In the genomic region with DNA sequence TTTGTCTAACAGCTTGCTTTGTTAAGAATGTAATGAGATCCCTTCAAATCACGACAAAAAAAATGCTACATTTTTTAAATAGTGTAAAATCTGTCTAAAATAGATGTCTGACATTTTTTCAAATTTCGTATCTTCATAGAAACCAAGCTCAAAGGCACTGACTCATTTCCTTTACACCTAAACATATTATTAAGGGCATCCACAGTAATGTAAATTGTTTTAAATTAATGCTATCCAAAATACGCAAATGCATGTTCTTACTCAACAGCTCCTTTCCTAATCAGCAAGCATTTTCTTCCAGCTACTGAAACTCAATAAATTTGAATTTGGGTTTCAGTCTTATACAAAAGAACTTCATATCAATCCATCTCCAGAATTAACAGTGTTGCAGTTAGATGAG, we compare ENCODE assay signal across 15 cellular contexts. TPM values are rescaled to one million over a fixed set of nuclear protein-coding genes. Genes with fewer than 3 reads are reported as not detected.
DNase-seq lines count a peak whose midpoint lies in the region; ATAC-seq and TF ChIP-seq lines count a peak whose summit lies in the region.
"Had no signal": no experiment of that assay in that cellular context is flagged by ENCODE, and none has a peak within 500 bp of the region (broad histone marks: within the 10 kb centered on the region; RNA-seq: fewer than 3 reads in every experiment).

No MANE protein-coding gene starts in this region.

- no peaks in the 10 kb centered on the region for H3K9me3 ChIP-seq in HUES48 (ENCODE audit: control insufficient read depth, insufficient read depth, low read length)
- H3K9me3 ChIP-seq: A549, transverse colon had no signal

- peaks cover 18% of the 10 kb centered on the region for H3K36me3 Mint-ChIP-seq in activated CD8-positive, alpha-beta T cell treated with anti-CD3 and anti-CD28 coated beads for 36 hours (ENCODE audit: low read depth)
- peaks cover 16% of the 10 kb centered on the region for H3K36me3 Mint-ChIP-seq in activated CD8-positive, alpha-beta T cell treated with anti-CD3 and anti-CD28 coated beads, Interleukin-2, amount 10 ng/mL, durations not matched to agents 7 days and 5 days (ENCODE audit: low read depth)
- peaks cover 20% of the 10 kb centered on the region for H3K36me3 Mint-ChIP-seq in activated naive CD8-positive, alpha-beta T cell treated with anti-CD3 and anti-CD28 coated beads for 36 hours
- peaks cover 3% of the 10 kb centered on the region for H3K36me3 Mint-ChIP-seq in mesothelial cell of epicardium
- H3K36me3 Mint-ChIP-seq: IgD-negative memory B cell had no signal

- peaks cover 36% of the 10 kb centered on the region for H3K4me1 Mint-ChIP-seq in activated CD8-positive, alpha-beta T cell treated with anti-CD3 and anti-CD28 coated beads for 36 hours (ENCODE audit: low read depth)
- peaks cover 36% of the 10 kb centered on the region for H3K4me1 Mint-ChIP-seq in activated CD8-positive, alpha-beta T cell treated with anti-CD3 and anti-CD28 coated beads, Interleukin-2, amount 10 ng/mL, durations not matched to agents 7 days and 5 days (ENCODE audit: low read depth)
- H3K4me1 Mint-ChIP-seq in activated naive CD8-positive, alpha-beta T cell treated with anti-CD3 and anti-CD28 coated beads for 36 hours = peaks cover 31% of the 10 kb centered on the region
- peaks cover 38% of the 10 kb centered on the region for H3K4me1 Mint-ChIP-seq in mesothelial cell of epicardium

- no peak overlapping the region for H3K9ac ChIP-seq in HUES48 (ENCODE audit: low read depth, low read length)

- H3K4me3 ChIP-seq in HUES48 (ENCODE audit: low read depth, low read length) = no peak overlapping the region; the same call in 1 of the 2 replicates
- H3K4me3 ChIP-seq: A549, transverse colon had no signal

- H3K4me3 Mint-ChIP-seq in activated CD8-positive, alpha-beta T cell treated with anti-CD3 and anti-CD28 coated beads for 36 hours = no peak overlapping the region
- no peak overlapping the region for H3K4me3 Mint-ChIP-seq in activated CD8-positive, alpha-beta T cell treated with anti-CD3 and anti-CD28 coated beads, Interleukin-2, amount 10 ng/mL, durations not matched to agents 7 days and 5 days
- H3K4me3 Mint-ChIP-seq in activated naive CD8-positive, alpha-beta T cell treated with anti-CD3 and anti-CD28 coated beads for 36 hours = no peak overlapping the region
- H3K4me3 Mint-ChIP-seq in mesothelial cell of epicardium = peak overlapping the region; percentile 11

- POLR2A ChIA-PET in activated CD8-positive, alpha-beta T cell treated with anti-CD3 and anti-CD28 coated beads for 36 hours (lab: Charles Lee) = interaction anchor here (1.0 kb wide), 1 partner anchor 137 kb away, joined by 3 read pairs; the partner anchor contains the start of gene ORC6
- POLR2A ChIA-PET in activated CD8-positive, alpha-beta T cell treated with anti-CD3 and anti-CD28 coated beads, Interleukin-2, amount 10 ng/mL, durations not matched to agents 7 days and 5 days (lab: Charles Lee) = interaction anchor here (0.5 kb wide), 1 partner anchor 206 kb away, joined by 3 read pairs; no protein-coding TSS in a partner anchor

- DNase-seq in activated CD8-positive, alpha-beta T cell treated with anti-CD3 and anti-CD28 coated beads for 36 hours = no peak
- no peak for DNase-seq in activated CD8-positive, alpha-beta T cell treated with anti-CD3 and anti-CD28 coated beads, Interleukin-2, amount 10 ng/mL, durations not matched to agents 7 days and 5 days
- no peak for DNase-seq in activated naive CD8-positive, alpha-beta T cell treated with anti-CD3 and anti-CD28 coated beads for 36 hours
- no peak for DNase-seq in mesothelial cell of epicardium (ENCODE audit: low spot score in 2 of 2, unreplicated experiment in 2 of 2)
- DNase-seq in activated CD8-positive, alpha-beta memory T cell treated with anti-CD3 and anti-CD28 coated beads, Interleukin-2, amount 50 U/mL, for 4 hours = no peak
- DNase-seq in NOMO-1 (lab: John Stamatoyannopoulos, UW; ENCODE audit: unreplicated experiment in 2 of 2) = no peak
- DNase-seq: cortex of kidney, midbrain, NCI-H1417, NCI-H510A treated with DMSO at 0.1 percent for 48 hours, transverse colon had no signal

- intact Hi-C loops in activated CD8-positive, alpha-beta T cell treated with anti-CD3 and anti-CD28 coated beads for 36 hours (cut with micrococcal nuclease) = loop anchor here (10.0 kb wide), 1 partner anchor 132 kb away; no protein-coding TSS in a partner anchor

- no peaks in the 10 kb centered on the region for H3K27me3 Mint-ChIP-seq in activated CD8-positive, alpha-beta T cell treated with anti-CD3 and anti-CD28 coated beads for 36 hours
- H3K27me3 Mint-ChIP-seq in activated CD8-positive, alpha-beta T cell treated with anti-CD3 and anti-CD28 coated beads, Interleukin-2, amount 10 ng/mL, durations not matched to agents 7 days and 5 days (ENCODE audit: low read depth) = peaks cover 2% of the 10 kb centered on the region
- H3K27me3 Mint-ChIP-seq in activated naive CD8-positive, alpha-beta T cell treated with anti-CD3 and anti-CD28 coated beads for 36 hours = no peaks in the 10 kb centered on the region
- no peaks in the 10 kb centered on the region for H3K27me3 Mint-ChIP-seq in mesothelial cell of epicardium (ENCODE audit: low read depth)
- H3K27me3 Mint-ChIP-seq: IgD-negative memory B cell had no signal

- H3K36me3 ChIP-seq in HUES48 (ENCODE audit: control insufficient read depth, insufficient read depth, low read length) = peaks cover 10% of the 10 kb centered on the region; the same call in 1 of the 2 replicates

- TF ChIP-seq CTCF in activated CD8-positive, alpha-beta T cell treated with anti-CD3 and anti-CD28 coated beads for 36 hours (IDR thresholded peaks at IDR 0.05) = no peak
- no peak for TF ChIP-seq CTCF in mesothelial cell of epicardium (IDR thresholded peaks at IDR 0.05; ENCODE audit: unreplicated experiment)

- no peak for ATAC-seq in activated CD8-positive, alpha-beta T cell treated with anti-CD3 and anti-CD28 coated beads for 36 hours
- ATAC-seq in activated CD8-positive, alpha-beta T cell treated with anti-CD3 and anti-CD28 coated beads, Interleukin-2, amount 10 ng/mL, durations not matched to agents 7 days and 5 days = no peak
- ATAC-seq in GM18502 (IDR thresholded peaks at IDR 0.05; ENCODE audit: poor library complexity, unreplicated experiment) = no peak
- ATAC-seq: A549 had no signal

- H3K9me3 Mint-ChIP-seq in activated CD8-positive, alpha-beta T cell treated with anti-CD3 and anti-CD28 coated beads for 36 hours = no peaks in the 10 kb centered on the region
- no peaks in the 10 kb centered on the region for H3K9me3 Mint-ChIP-seq in activated CD8-positive, alpha-beta T cell treated with anti-CD3 and anti-CD28 coated beads, Interleukin-2, amount 10 ng/mL, durations not matched to agents 7 days and 5 days (ENCODE audit: insufficient read depth)
- peaks cover 4% of the 10 kb centered on the region for H3K9me3 Mint-ChIP-seq in activated naive CD8-positive, alpha-beta T cell treated with anti-CD3 and anti-CD28 coated beads for 36 hours
- no peaks in the 10 kb centered on the region for H3K9me3 Mint-ChIP-seq in mesothelial cell of epicardium
- H3K9me3 Mint-ChIP-seq: IgD-negative memory B cell had no signal

- CTCF ChIA-PET in activated CD8-positive, alpha-beta T cell treated with anti-CD3 and anti-CD28 coated beads for 36 hours (lab: Charles Lee) = interaction anchor here (0.6 to 1.2 kb wide), 3 partner anchors 34 to 1440 kb away, joined by 3 read pairs; no protein-coding TSS in a partner anchor
- CTCF ChIA-PET in activated CD8-positive, alpha-beta T cell treated with anti-CD3 and anti-CD28 coated beads, Interleukin-2, amount 10 ng/mL, durations not matched to agents 7 days and 5 days (lab: Charles Lee) = interaction anchor here (0.8 to 1.6 kb wide), 3 partner anchors 12 to 212 kb away, joined by 3 to 5 read pairs (median 4); no protein-coding TSS in a partner anchor

- no peaks in the 10 kb centered on the region for H3K27me3 ChIP-seq in HUES48 (ENCODE audit: control insufficient read depth, insufficient read depth, low read length)
- H3K27me3 ChIP-seq: transverse colon had no signal

- H3K27ac Mint-ChIP-seq in activated CD8-positive, alpha-beta T cell treated with anti-CD3 and anti-CD28 coated beads for 36 hours = peak overlapping the region; percentile 7
- no peak overlapping the region for H3K27ac Mint-ChIP-seq in activated CD8-positive, alpha-beta T cell treated with anti-CD3 and anti-CD28 coated beads, Interleukin-2, amount 10 ng/mL, durations not matched to agents 7 days and 5 days
- peak overlapping the region; percentile 4 for H3K27ac Mint-ChIP-seq in activated naive CD8-positive, alpha-beta T cell treated with anti-CD3 and anti-CD28 coated beads for 36 hours
- peak overlapping the region; percentile 73 for H3K27ac Mint-ChIP-seq in mesothelial cell of epicardium
- H3K27ac Mint-ChIP-seq: IgD-negative memory B cell had no signal

- H3K27ac ChIP-seq in HUES48 (ENCODE audit: low read depth, low read length) = peak overlapping the region; percentile 36
- H3K27ac ChIP-seq: A549, transverse colon had no signal

- peaks cover 24% of the 10 kb centered on the region for H3K4me1 ChIP-seq in HUES48 (ENCODE audit: control insufficient read depth, insufficient read depth, low read length)

RNA-seq across cellular contexts. Expression of gene C16orf87, which starts 4.4 kb away (rescaled TPM):
- 10 to 100 TPM; 12.5 to 14.7 TPM for total RNA-seq in activated CD8-positive, alpha-beta T cell treated with anti-CD3 and anti-CD28 coated beads for 36 hours
- 1 to 10 TPM; 7.5 to 8.4 TPM for total RNA-seq in activated CD8-positive, alpha-beta T cell treated with anti-CD3 and anti-CD28 coated beads, Interleukin-2, amount 10 ng/mL, durations not matched to agents 7 days and 5 days
- 10 to 100 TPM; 16.5 to 17.9 TPM for total RNA-seq in activated naive CD8-positive, alpha-beta T cell treated with anti-CD3 and anti-CD28 coated beads for 36 hours
- 28.2 to 29.5 TPM (median 28.6 TPM) in 3 replicates for total RNA-seq in mesothelial cell of epicardium

RNA-seq across cellular contexts. Expression of gene GPT2, which starts 57.5 kb away (rescaled TPM):
- total RNA-seq in activated CD8-positive, alpha-beta T cell treated with anti-CD3 and anti-CD28 coated beads for 36 hours = 10 to 100 TPM; 39.3 to 50.6 TPM
- 1 to 10 TPM; 5.4 to 7.3 TPM for total RNA-seq in activated CD8-positive, alpha-beta T cell treated with anti-CD3 and anti-CD28 coated beads, Interleukin-2, amount 10 ng/mL, durations not matched to agents 7 days and 5 days
- 10 to 100 TPM; 33.2 to 35.8 TPM for total RNA-seq in activated naive CD8-positive, alpha-beta T cell treated with anti-CD3 and anti-CD28 coated beads for 36 hours
- total RNA-seq in mesothelial cell of epicardium = 28.0 to 35.0 TPM (median 30.6 TPM) in 3 replicates
